In genomic region chr16:27379919-27380318, GRCh38 we compare ENCODE assay signal across 18 cellular contexts. TPM values are rescaled to one million over a fixed set of nuclear protein-coding genes. Genes with fewer than 3 reads are reported as not detected.
A peak's percentile ranks its signal among the peaks of the same experiment; 100 is the strongest.
DNase-seq lines count a peak whose midpoint lies in the region; ATAC-seq lines count a peak whose summit lies in the region.
"Had no signal": no experiment of that assay in that cellular context is flagged by ENCODE, and none has a peak within 500 bp of the region (broad histone marks: within the 10 kb centered on the region; RNA-seq: fewer than 3 reads in every experiment).

No MANE protein-coding gene starts in this region.

- POLR2A ChIA-PET in activated CD4-positive, alpha-beta T cell treated with anti-CD3 and anti-CD28 coated beads, Interleukin-2, amount 10 ng/mL, durations not matched to agents 7 days and 5 days (lab: Charles Lee), result no interaction called here

- CTCF ChIA-PET in activated CD4-positive, alpha-beta T cell treated with anti-CD3 and anti-CD28 coated beads, Interleukin-2, amount 10 ng/mL, durations not matched to agents 7 days and 5 days (lab: Charles Lee), result interaction anchor here (1.2 to 6.6 kb wide), 3 partner anchors 10 to 27 kb away, joined by 3 to 22 read pairs (median 3); no protein-coding TSS in a partner anchor

- no peak for DNase-seq in activated CD4-positive, alpha-beta T cell treated with anti-CD3 and anti-CD28 coated beads, Interleukin-2, amount 10 ng/mL, durations not matched to agents 24 days and 14 days
- DNase-seq in activated CD4-positive, alpha-beta T cell treated with anti-CD3 and anti-CD28 coated beads, Interleukin-2, amount 10 ng/mL, durations not matched to agents 7 days and 5 days, result no peak
- DNase-seq in activated naive CD8-positive, alpha-beta T cell treated with anti-CD3 and anti-CD28 coated beads for 36 hours, result no peak
- DNase-seq in activated T-helper 1 cell treated with anti-CD3 and anti-CD28 coated beads, Interleukin-12 subunit alpha, Interleukin-12 subunit beta, Interleukin-2, Interleukin-4 antibody, amounts not matched to agents 30 ng/mL and 10 ng/mL and 1 ng/mL, durations not matched to agents 14 hours and 24 hours and 36 hours (ENCODE audit: low spot score), result no peak
- DNase-seq in posterior vena cava (ENCODE audit: low spot score) (peak; percentile 25), NCI-H2081 (lab: John Stamatoyannopoulos, UW) (no peak)
- DNase-seq: 8988T, DMS79 treated with DMSO at 0.1 percent for 48 hours, MV-4-11, NCI-H1417, NCI-H187, NCI-H2227 treated with DMSO at 0.1 percent for 48 hours, NCI-H510A treated with DMSO at 0.1 percent for 48 hours, NCI-H774, RPMI8226 had no signal

- H3K4me1 Mint-ChIP-seq in activated CD4-positive, alpha-beta T cell treated with anti-CD3 and anti-CD28 coated beads, Interleukin-2, amount 10 ng/mL, durations not matched to agents 24 days and 14 days, result peaks cover 43% of the 10 kb centered on the region
- peaks cover 54% of the 10 kb centered on the region for H3K4me1 Mint-ChIP-seq in activated CD4-positive, alpha-beta T cell treated with anti-CD3 and anti-CD28 coated beads, Interleukin-2, amount 10 ng/mL, durations not matched to agents 7 days and 5 days
- peaks cover 40% of the 10 kb centered on the region for H3K4me1 Mint-ChIP-seq in activated naive CD8-positive, alpha-beta T cell (ENCODE audit: low read depth)
- peaks cover 27% of the 10 kb centered on the region for H3K4me1 Mint-ChIP-seq in activated naive CD8-positive, alpha-beta T cell treated with anti-CD3 and anti-CD28 coated beads for 36 hours
- peaks cover 61% of the 10 kb centered on the region for H3K4me1 Mint-ChIP-seq in activated T-helper 1 cell treated with anti-CD3 and anti-CD28 coated beads, Interleukin-12 subunit alpha, Interleukin-12 subunit beta, Interleukin-2, Interleukin-4 antibody, amounts not matched to agents 30 ng/mL and 10 ng/mL and 1 ng/mL, durations not matched to agents 14 hours and 24 hours and 36 hours (ENCODE audit: low read depth)

- H3K4me3 Mint-ChIP-seq in activated CD4-positive, alpha-beta T cell treated with anti-CD3 and anti-CD28 coated beads, Interleukin-2, amount 10 ng/mL, durations not matched to agents 24 days and 14 days, result no peak overlapping the region
- H3K4me3 Mint-ChIP-seq in activated CD4-positive, alpha-beta T cell treated with anti-CD3 and anti-CD28 coated beads, Interleukin-2, amount 10 ng/mL, durations not matched to agents 7 days and 5 days, result no peak overlapping the region
- no peak overlapping the region for H3K4me3 Mint-ChIP-seq in activated naive CD8-positive, alpha-beta T cell
- no peak overlapping the region for H3K4me3 Mint-ChIP-seq in activated naive CD8-positive, alpha-beta T cell treated with anti-CD3 and anti-CD28 coated beads for 36 hours
- H3K4me3 Mint-ChIP-seq in activated T-helper 1 cell treated with anti-CD3 and anti-CD28 coated beads, Interleukin-12 subunit alpha, Interleukin-12 subunit beta, Interleukin-2, Interleukin-4 antibody, amounts not matched to agents 30 ng/mL and 10 ng/mL and 1 ng/mL, durations not matched to agents 14 hours and 24 hours and 36 hours, result no peak overlapping the region
- H3K4me3 Mint-ChIP-seq: B cell had no signal

- peaks cover 11% of the 10 kb centered on the region for H3K36me3 Mint-ChIP-seq in activated CD4-positive, alpha-beta T cell treated with anti-CD3 and anti-CD28 coated beads, Interleukin-2, amount 10 ng/mL, durations not matched to agents 24 days and 14 days (ENCODE audit: low read depth)
- peaks cover 16% of the 10 kb centered on the region for H3K36me3 Mint-ChIP-seq in activated CD4-positive, alpha-beta T cell treated with anti-CD3 and anti-CD28 coated beads, Interleukin-2, amount 10 ng/mL, durations not matched to agents 7 days and 5 days (ENCODE audit: low read depth)
- peaks cover 5% of the 10 kb centered on the region for H3K36me3 Mint-ChIP-seq in activated naive CD8-positive, alpha-beta T cell
- H3K36me3 Mint-ChIP-seq in activated naive CD8-positive, alpha-beta T cell treated with anti-CD3 and anti-CD28 coated beads for 36 hours, result peaks cover 10% of the 10 kb centered on the region
- peaks cover 11% of the 10 kb centered on the region for H3K36me3 Mint-ChIP-seq in activated T-helper 1 cell treated with anti-CD3 and anti-CD28 coated beads, Interleukin-12 subunit alpha, Interleukin-12 subunit beta, Interleukin-2, Interleukin-4 antibody, amounts not matched to agents 30 ng/mL and 10 ng/mL and 1 ng/mL, durations not matched to agents 14 hours and 24 hours and 36 hours (ENCODE audit: low read depth)

- intact Hi-C loops in activated CD4-positive, alpha-beta T cell treated with anti-CD3 and anti-CD28 coated beads, Interleukin-2, amount 10 ng/mL, durations not matched to agents 24 days and 14 days (cut with micrococcal nuclease), result loop anchor here (1.0 to 2.0 kb wide), 2 partner anchors 7 to 13 kb away; no protein-coding TSS in a partner anchor
- intact Hi-C loops in activated T-helper 1 cell treated with anti-CD3 and anti-CD28 coated beads, Interleukin-12 subunit alpha, Interleukin-12 subunit beta, Interleukin-2, Interleukin-4 antibody, amounts not matched to agents 30 ng/mL and 10 ng/mL and 1 ng/mL, durations not matched to agents 14 hours and 24 hours and 36 hours (cut with micrococcal nuclease), result no loop called here
- intact Hi-C loops in posterior vena cava (cut with DNase I), result no loop called here

- peaks cover 10% of the 10 kb centered on the region for H3K9me3 Mint-ChIP-seq in activated CD4-positive, alpha-beta T cell treated with anti-CD3 and anti-CD28 coated beads, Interleukin-2, amount 10 ng/mL, durations not matched to agents 24 days and 14 days
- peaks cover 17% of the 10 kb centered on the region for H3K9me3 Mint-ChIP-seq in activated CD4-positive, alpha-beta T cell treated with anti-CD3 and anti-CD28 coated beads, Interleukin-2, amount 10 ng/mL, durations not matched to agents 7 days and 5 days
- H3K9me3 Mint-ChIP-seq in activated naive CD8-positive, alpha-beta T cell (ENCODE audit: low read depth), result peaks cover 6% of the 10 kb centered on the region
- H3K9me3 Mint-ChIP-seq in activated naive CD8-positive, alpha-beta T cell treated with anti-CD3 and anti-CD28 coated beads for 36 hours, result peaks cover 9% of the 10 kb centered on the region
- peaks cover 19% of the 10 kb centered on the region for H3K9me3 Mint-ChIP-seq in activated T-helper 1 cell treated with anti-CD3 and anti-CD28 coated beads, Interleukin-12 subunit alpha, Interleukin-12 subunit beta, Interleukin-2, Interleukin-4 antibody, amounts not matched to agents 30 ng/mL and 10 ng/mL and 1 ng/mL, durations not matched to agents 14 hours and 24 hours and 36 hours

- no peak for ATAC-seq in HG02885 (IDR thresholded peaks at IDR 0.05; ENCODE audit: poor library complexity, unreplicated experiment)

- H3K27ac Mint-ChIP-seq in activated CD4-positive, alpha-beta T cell treated with anti-CD3 and anti-CD28 coated beads, Interleukin-2, amount 10 ng/mL, durations not matched to agents 24 days and 14 days, result peak overlapping the region; percentile 30
- H3K27ac Mint-ChIP-seq in activated CD4-positive, alpha-beta T cell treated with anti-CD3 and anti-CD28 coated beads, Interleukin-2, amount 10 ng/mL, durations not matched to agents 7 days and 5 days, result no peak overlapping the region
- H3K27ac Mint-ChIP-seq in activated naive CD8-positive, alpha-beta T cell, result peak overlapping the region; percentile 8
- H3K27ac Mint-ChIP-seq in activated naive CD8-positive, alpha-beta T cell treated with anti-CD3 and anti-CD28 coated beads for 36 hours, result no peak overlapping the region
- peak overlapping the region; percentile 28 for H3K27ac Mint-ChIP-seq in activated T-helper 1 cell treated with anti-CD3 and anti-CD28 coated beads, Interleukin-12 subunit alpha, Interleukin-12 subunit beta, Interleukin-2, Interleukin-4 antibody, amounts not matched to agents 30 ng/mL and 10 ng/mL and 1 ng/mL, durations not matched to agents 14 hours and 24 hours and 36 hours

- no peaks in the 10 kb centered on the region for H3K27me3 Mint-ChIP-seq in activated CD4-positive, alpha-beta T cell treated with anti-CD3 and anti-CD28 coated beads, Interleukin-2, amount 10 ng/mL, durations not matched to agents 24 days and 14 days
- H3K27me3 Mint-ChIP-seq in activated CD4-positive, alpha-beta T cell treated with anti-CD3 and anti-CD28 coated beads, Interleukin-2, amount 10 ng/mL, durations not matched to agents 7 days and 5 days, result no peaks in the 10 kb centered on the region
- no peaks in the 10 kb centered on the region for H3K27me3 Mint-ChIP-seq in activated naive CD8-positive, alpha-beta T cell
- no peaks in the 10 kb centered on the region for H3K27me3 Mint-ChIP-seq in activated naive CD8-positive, alpha-beta T cell treated with anti-CD3 and anti-CD28 coated beads for 36 hours
- no peaks in the 10 kb centered on the region for H3K27me3 Mint-ChIP-seq in activated T-helper 1 cell treated with anti-CD3 and anti-CD28 coated beads, Interleukin-12 subunit alpha, Interleukin-12 subunit beta, Interleukin-2, Interleukin-4 antibody, amounts not matched to agents 30 ng/mL and 10 ng/mL and 1 ng/mL, durations not matched to agents 14 hours and 24 hours and 36 hours (ENCODE audit: insufficient read depth)
- H3K27me3 Mint-ChIP-seq: B cell had no signal

RNA-seq across cellular contexts. Expression of gene IL21R, which starts 22.1 kb away (rescaled TPM):
- 94.9 and 100 TPM in 2 replicates for total RNA-seq in activated CD4-positive, alpha-beta T cell treated with anti-CD3 and anti-CD28 coated beads, Interleukin-2, amount 10 ng/mL, durations not matched to agents 24 days and 14 days
- 10 to 100 TPM; 44.4 to 45.6 TPM for total RNA-seq in activated CD4-positive, alpha-beta T cell treated with anti-CD3 and anti-CD28 coated beads, Interleukin-2, amount 10 ng/mL, durations not matched to agents 7 days and 5 days
- 10 to 100 TPM; 99.3 to 99.5 TPM for total RNA-seq in activated naive CD8-positive, alpha-beta T cell treated with anti-CD3 and anti-CD28 coated beads for 36 hours
- 101 and 104 TPM in 2 replicates for total RNA-seq in activated T-helper 1 cell treated with anti-CD3 and anti-CD28 coated beads, Interleukin-12 subunit alpha, Interleukin-12 subunit beta, Interleukin-2, Interleukin-4 antibody, amounts not matched to agents 30 ng/mL and 10 ng/mL and 1 ng/mL, durations not matched to agents 14 hours and 24 hours and 36 hours
- under 1 TPM; 0.24 to 0.56 TPM for total RNA-seq in posterior vena cava

Comparison
In these comparisons a context has a peak if more than half of its experiments do, and no peak if none do; other contexts are left out.
1. H3K27ac Mint-ChIP-seq: peak in activated CD4-positive, alpha-beta T cell treated with anti-CD3 and anti-CD28 coated beads, Interleukin-2, amount 10 ng/mL, durations not matched to agents 24 days and 14 days (single experiment), activated naive CD8-positive, alpha-beta T cell (single experiment) and activated T-helper 1 cell treated with anti-CD3 and anti-CD28 coated beads, Interleukin-12 subunit alpha, Interleukin-12 subunit beta, Interleukin-2, Interleukin-4 antibody, amounts not matched to agents 30 ng/mL and 10 ng/mL and 1 ng/mL, durations not matched to agents 14 hours and 24 hours and 36 hours (single experiment); none in activated CD4-positive, alpha-beta T cell treated with anti-CD3 and anti-CD28 coated beads, Interleukin-2, amount 10 ng/mL, durations not matched to agents 7 days and 5 days (single experiment) and activated naive CD8-positive, alpha-beta T cell treated with anti-CD3 and anti-CD28 coated beads for 36 hours (single experiment).
2. RNA of gene IL21R, which starts 22.1 kb away (total RNA-seq): 101 to 104 TPM in activated T-helper 1 cell treated with anti-CD3 and anti-CD28 coated beads, Interleukin-12 subunit alpha, Interleukin-12 subunit beta, Interleukin-2, Interleukin-4 antibody, amounts not matched to agents 30 ng/mL and 10 ng/mL and 1 ng/mL, durations not matched to agents 14 hours and 24 hours and 36 hours, 99.3 to 99.5 TPM in activated naive CD8-positive, alpha-beta T cell treated with anti-CD3 and anti-CD28 coated beads for 36 hours, 94.9 to 100 TPM in activated CD4-positive, alpha-beta T cell treated with anti-CD3 and anti-CD28 coated beads, Interleukin-2, amount 10 ng/mL, durations not matched to agents 24 days and 14 days and 44.4 to 45.6 TPM in activated CD4-positive, alpha-beta T cell treated with anti-CD3 and anti-CD28 coated beads, Interleukin-2, amount 10 ng/mL, durations not matched to agents 7 days and 5 days; 0.24 to 0.56 TPM in posterior vena cava; every median in the first group is over 10 times any median in the second.